In genomic region chr3:149421764-149422163, GRCh38 we compare ENCODE assay signal across 1 cellular context.
TF ChIP-seq lines count a peak whose summit lies in the region.

No MANE protein-coding gene starts in this region.

TF ChIP-seq in SK-N-SH treated with all-trans-retinoic acid at 6 μM for 48 hours, 23 proteins besides CTCF, POLR2A, EP300 and RAD21 (continued from another document):
- peak; percentile 83 for TF ChIP-seq CREB5 (CRISPR knock-in tag; IDR thresholded peaks at IDR 0.05; ENCODE audit: low read depth)
TF ChIP-seq in SK-N-SH treated with all-trans-retinoic acid at 6 μM for 48 hours: peak in this region for 7.
